ENCODE assay signal across 10 cellular contexts in the genomic region with DNA sequence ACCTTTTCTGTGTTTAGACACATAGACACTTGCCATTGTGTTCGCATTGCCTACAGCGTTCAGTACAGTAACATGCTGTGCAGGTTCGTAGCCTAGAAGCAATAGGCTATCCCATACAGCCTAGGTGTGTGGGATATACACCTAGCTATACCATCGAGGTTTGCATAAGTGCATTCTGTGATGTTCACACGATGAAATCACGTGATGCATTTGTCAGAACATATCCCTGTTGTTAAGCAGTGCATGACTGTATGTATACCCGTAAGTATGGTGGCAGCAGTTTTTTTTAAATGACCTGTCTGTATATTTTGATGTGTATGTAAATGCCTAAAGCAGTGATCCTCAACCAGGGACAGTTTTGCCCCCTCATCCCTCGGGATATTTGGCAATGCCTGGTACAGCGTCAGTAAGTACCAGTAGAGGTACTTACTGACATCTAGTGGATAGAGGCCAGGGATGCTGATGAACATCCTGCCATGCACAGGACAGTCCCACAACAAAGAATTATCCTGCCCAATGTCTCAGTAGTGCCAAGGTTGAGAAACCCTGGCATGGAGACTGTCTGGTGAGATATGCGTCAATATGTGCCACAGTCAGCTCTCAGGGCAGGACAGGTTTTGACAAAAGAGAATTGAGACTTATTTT.
DNase-seq lines count a peak whose midpoint lies in the region; ATAC-seq and TF ChIP-seq lines count a peak whose summit lies in the region.
"Had no signal": no experiment of that assay in that cellular context is flagged by ENCODE, and none has a peak within 500 bp of the region (broad histone marks: within the 10 kb centered on the region; RNA-seq: fewer than 3 reads in every experiment).

No MANE protein-coding gene starts in this region.

- H3K9me3 ChIP-seq in osteoblast (ENCODE audit: low read depth, low read length): no peaks in the 10 kb centered on the region

- no peaks in the 10 kb centered on the region for H3K27me3 ChIP-seq in osteoblast (ENCODE audit: insufficient read depth, low read length)

- intact Hi-C loops in Right ventricle myocardium inferior (cut with DNase I): loop anchor here (5.0 kb wide), 2 partner anchors 33 to 398 kb away; no protein-coding TSS in a partner anchor

- H3K79me2 ChIP-seq in osteoblast (ENCODE audit: insufficient read depth, low read length): no peaks in the 10 kb centered on the region

- H4K20me1 ChIP-seq in osteoblast (ENCODE audit: insufficient read depth, low read length): no peaks in the 10 kb centered on the region

- no peaks in the 10 kb centered on the region for H3K36me3 ChIP-seq in osteoblast (ENCODE audit: insufficient read depth, low read length)

- H2AFZ ChIP-seq in osteoblast (ENCODE audit: low read length): no peak overlapping the region

- no peak overlapping the region for H3K4me2 ChIP-seq in osteoblast (ENCODE audit: insufficient read depth, low read length)

- H3K4me1 ChIP-seq in osteoblast (ENCODE audit: insufficient read depth, low read length): no peaks in the 10 kb centered on the region

- DNase-seq in DMS 273 (lab: John Stamatoyannopoulos, UW; ENCODE audit: unreplicated experiment): peak; percentile 31
- no peak for DNase-seq in DMS 273 treated with DMSO at 0.1 percent for 48 hours (lab: John Stamatoyannopoulos, UW)
- DNase-seq in NCI-H526 (lab: John Stamatoyannopoulos, UW): peak; percentile 70 to 72
- DNase-seq in cardiac fibroblast (ENCODE audit: low read depth in 2 of 2): peak; percentile 13 to 21
- DNase-seq in osteoblast (ENCODE audit: insufficient read length, low spot score, missing footprints): no peak
- DNase-seq in Right ventricle myocardium inferior (ENCODE audit: missing footprints): no peak
- no peak for DNase-seq in effector CD4-positive, alpha-beta T cell
- DNase-seq: 8988T, NCI-H1105 had no signal

- ATAC-seq in Right ventricle myocardium inferior (no peak), HG02938 (IDR thresholded peaks at IDR 0.05; ENCODE audit: unreplicated experiment) (no peak)

- H3K4me3 ChIP-seq in cardiac fibroblast (replicated peaks in 1 of 2; ENCODE audit: low read depth in 2 of 2, low read length in 2 of 2) (no peak overlapping the region), osteoblast (ENCODE audit: insufficient read depth, low read length) (no peak overlapping the region)

- TF ChIP-seq CTCF in cardiac fibroblast (IDR thresholded peaks at IDR 0.05; ENCODE audit: low read depth, low read length) (peak; percentile 35), osteoblast (IDR thresholded peaks at IDR 0.05; ENCODE audit: extremely low read depth, low read depth, low read length) (peak; percentile 42)

- H3K27ac ChIP-seq in osteoblast (ENCODE audit: low read depth, low read length): no peak overlapping the region

Comparison
In these comparisons a context has a peak if more than half of its experiments do, and no peak if none do; other contexts are left out.
1. DNase-seq: peak in DMS 273 (single experiment), NCI-H526 (2 of 2) and cardiac fibroblast (2 of 2); none in DMS 273 treated with DMSO at 0.1 percent for 48 hours (single experiment), osteoblast (single experiment), Right ventricle myocardium inferior (single experiment) and effector CD4-positive, alpha-beta T cell (single experiment).